Comparison of ENCODE assay signal across 10 cellular contexts in the genomic region with DNA sequence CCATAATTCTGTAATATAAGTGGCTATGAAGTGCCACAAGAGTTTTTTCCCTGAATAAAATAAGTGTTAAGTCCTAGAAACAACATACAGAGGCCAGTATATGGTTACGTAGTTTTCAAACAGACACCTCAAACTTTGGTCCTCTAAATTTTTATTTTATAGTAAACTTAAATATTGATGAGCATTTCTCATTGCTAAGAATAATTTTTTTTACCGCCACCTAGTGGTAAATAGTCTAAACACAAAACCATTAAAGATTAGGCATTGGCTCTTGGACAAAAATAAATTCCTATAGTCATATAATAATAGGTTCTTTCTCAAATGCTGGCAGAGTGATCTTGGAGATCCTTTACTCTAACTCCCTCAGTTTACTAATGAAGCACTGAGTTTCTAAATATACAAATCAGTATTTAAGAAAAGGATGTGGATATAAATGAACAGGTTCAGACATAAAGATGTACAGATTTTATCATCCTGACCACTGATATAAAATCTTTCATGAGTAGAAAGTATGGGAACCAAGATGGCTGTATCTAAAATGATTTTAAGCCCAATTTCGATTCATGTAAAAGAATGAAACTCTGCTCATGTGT.
A peak's percentile ranks its signal among the peaks of the same experiment; 100 is the strongest.
DNase-seq lines count a peak whose midpoint lies in the region; ATAC-seq, FAIRE-seq and TF ChIP-seq lines count a peak whose summit lies in the region.
"Had no signal": no experiment of that assay in that cellular context is flagged by ENCODE, and none has a peak within 500 bp of the region (broad histone marks: within the 10 kb centered on the region; RNA-seq: fewer than 3 reads in every experiment).

No MANE protein-coding gene starts in this region.

- no peak for ATAC-seq in gastrocnemius medialis
- ATAC-seq in HG03097 (IDR thresholded peaks at IDR 0.05; ENCODE audit: low FRiP score, unreplicated experiment), result no peak
- no peak for ATAC-seq in activated naive CD4-positive, alpha-beta T cell treated with anti-CD3 and anti-CD28 coated beads, Interleukin-2, amount 50 U/mL, for 72 hours
- ATAC-seq: sciatic nerve had no signal

- WGBS in endodermal cell (ENCODE audit: insufficient coverage in 1 of 2, insufficient read length in 1 of 2), 2 experiments, result 80 to 100% methylated on average over 1 of the region's 3 CpGs

- no peaks in the 10 kb centered on the region for H3K27me3 ChIP-seq in endodermal cell (ENCODE audit: control insufficient read depth, insufficient read depth, low read length, poor library complexity, severe bottlenecking)
- H3K27me3 ChIP-seq in gastrocnemius medialis, result no peaks in the 10 kb centered on the region

- H3K36me3 Mint-ChIP-seq in endodermal cell (ENCODE audit: low read depth), result peaks cover 10% of the 10 kb centered on the region
- H3K36me3 Mint-ChIP-seq in activated naive CD4-positive, alpha-beta T cell treated with anti-CD3 and anti-CD28 coated beads, Interleukin-2, amount 50 U/mL, for 72 hours, result no peaks in the 10 kb centered on the region

- intact Hi-C loops in gastrocnemius medialis (cut with DNase I; ENCODE audit: low total_unique reads), result no loop called here
- intact Hi-C loops in kidney (cut with DNase I), result no loop called here

- DNase-seq in NCI-H510A treated with DMSO at 0.1 percent for 48 hours (lab: John Stamatoyannopoulos, UW), result peak; percentile 39
- DNase-seq in NCI-H510A (lab: John Stamatoyannopoulos, UW), result no peak
- peak; percentile 9 for DNase-seq in NB4 (ENCODE audit: low read depth)
- no peak for DNase-seq in endodermal cell
- no peak for DNase-seq in gastrocnemius medialis
- DNase-seq in kidney, result no peak
- DNase-seq in activated naive CD4-positive, alpha-beta T cell treated with anti-CD3 and anti-CD28 coated beads, Interleukin-2, amount 50 U/mL, for 72 hours (ENCODE audit: low spot score in 2 of 2), result no peak
- DNase-seq: MV-4-11 had no signal

- TF ChIP-seq POLR2A in NB4 (IDR thresholded peaks at IDR 0.05; ENCODE audit: extremely low read depth, insufficient read length) (no peak), gastrocnemius medialis (IDR thresholded peaks at IDR 0.05) (no peak)

- H3K4me3 ChIP-seq in NB4 (ENCODE audit: low read depth, low read length) (no peak overlapping the region), endodermal cell (ENCODE audit: low read length) (no peak overlapping the region), gastrocnemius medialis (no peak overlapping the region), kidney (ENCODE audit: low read length in 2 of 2) (no peak overlapping the region)

- peak; percentile 12 for TF ChIP-seq CTCF in NB4 (IDR thresholded peaks at IDR 0.05; ENCODE audit: low read depth, low read length)
- peak; percentile 75 for TF ChIP-seq CTCF in endodermal cell (conservative IDR thresholded peaks at IDR 0.05)
- TF ChIP-seq CTCF in gastrocnemius medialis (IDR thresholded peaks at IDR 0.05 in 4 of 5, conservative IDR thresholded peaks at IDR 0.05 in 1 of 5), result peak in 3 of 5 experiments; percentile 14 to 50 (median 32)
- no peak for TF ChIP-seq CTCF in kidney (IDR thresholded peaks at IDR 0.05; ENCODE audit: borderline replicate concordance, extremely low read depth, insufficient read depth)

- no peak overlapping the region for H3K4me3 Mint-ChIP-seq in endodermal cell

- no peak overlapping the region for H3K27ac ChIP-seq in endodermal cell (ENCODE audit: low read depth, low read length)
- no peak overlapping the region for H3K27ac ChIP-seq in gastrocnemius medialis
- H3K27ac ChIP-seq in kidney (ENCODE audit: low read depth in 2 of 2, low read length in 2 of 2), result no peak overlapping the region

- H3K4me1 Mint-ChIP-seq in endodermal cell, result peaks cover 19% of the 10 kb centered on the region

- peaks cover 5% of the 10 kb centered on the region for H3K4me1 ChIP-seq in endodermal cell (ENCODE audit: control insufficient read depth, insufficient read depth, low read length)
- H3K4me1 ChIP-seq in gastrocnemius medialis, result peaks cover 7 to 13% of the 10 kb centered on the region in 2 donors
- no peaks in the 10 kb centered on the region for H3K4me1 ChIP-seq in kidney (ENCODE audit: control insufficient read depth in 1 of 2, insufficient read depth in 1 of 2, low read depth in 1 of 2, low read length in 2 of 2)

- no peaks in the 10 kb centered on the region for H3K9me3 ChIP-seq in endodermal cell (ENCODE audit: control insufficient read depth, low read length)
- no peaks in the 10 kb centered on the region for H3K9me3 ChIP-seq in gastrocnemius medialis
- no peaks in the 10 kb centered on the region for H3K9me3 ChIP-seq in kidney (ENCODE audit: control insufficient read depth in 1 of 2, low read length in 2 of 2)

- H3K9ac ChIP-seq in endodermal cell (ENCODE audit: extremely low read depth, low read length, poor library complexity, severe bottlenecking), result no peak overlapping the region
- no peak overlapping the region for H3K9ac ChIP-seq in kidney (ENCODE audit: low read length in 2 of 2)

- H3K36me3 ChIP-seq in endodermal cell (ENCODE audit: control insufficient read depth, insufficient read depth, low read length), result no peaks in the 10 kb centered on the region
- no peaks in the 10 kb centered on the region for H3K36me3 ChIP-seq in gastrocnemius medialis
- H3K36me3 ChIP-seq in kidney (ENCODE audit: control insufficient read depth in 1 of 2, insufficient read depth in 2 of 2, low read length in 2 of 2), result no peaks in the 10 kb centered on the region

- H3K9me3 Mint-ChIP-seq in endodermal cell, result peaks cover 2% of the 10 kb centered on the region
- H3K9me3 Mint-ChIP-seq in activated naive CD4-positive, alpha-beta T cell treated with anti-CD3 and anti-CD28 coated beads, Interleukin-2, amount 50 U/mL, for 72 hours, result no peaks in the 10 kb centered on the region

- in situ Hi-C loops in gastrocnemius medialis (cut with MboI; ENCODE audit: low sequenced_read_pairs in 4 of 4), result no loop called here

- no peak for FAIRE-seq in kidney (lab: Jason Lieb, UNC)

- no peak overlapping the region for H3K27ac Mint-ChIP-seq in endodermal cell
- H3K27ac Mint-ChIP-seq in activated naive CD4-positive, alpha-beta T cell treated with anti-CD3 and anti-CD28 coated beads, Interleukin-2, amount 50 U/mL, for 72 hours, result no peak overlapping the region

- H3K27me3 Mint-ChIP-seq in endodermal cell (ENCODE audit: insufficient read depth), result no peaks in the 10 kb centered on the region

Comparison
In these comparisons a context has a peak if more than half of its experiments do, and no peak if none do; other contexts are left out.
1. DNase-seq: peak in NCI-H510A treated with DMSO at 0.1 percent for 48 hours (single experiment) and NB4 (single experiment); none in NCI-H510A (single experiment), endodermal cell (single experiment), gastrocnemius medialis (0 of 2), kidney (single experiment) and activated naive CD4-positive, alpha-beta T cell treated with anti-CD3 and anti-CD28 coated beads, Interleukin-2, amount 50 U/mL, for 72 hours (0 of 2).